In the genomic region with DNA sequence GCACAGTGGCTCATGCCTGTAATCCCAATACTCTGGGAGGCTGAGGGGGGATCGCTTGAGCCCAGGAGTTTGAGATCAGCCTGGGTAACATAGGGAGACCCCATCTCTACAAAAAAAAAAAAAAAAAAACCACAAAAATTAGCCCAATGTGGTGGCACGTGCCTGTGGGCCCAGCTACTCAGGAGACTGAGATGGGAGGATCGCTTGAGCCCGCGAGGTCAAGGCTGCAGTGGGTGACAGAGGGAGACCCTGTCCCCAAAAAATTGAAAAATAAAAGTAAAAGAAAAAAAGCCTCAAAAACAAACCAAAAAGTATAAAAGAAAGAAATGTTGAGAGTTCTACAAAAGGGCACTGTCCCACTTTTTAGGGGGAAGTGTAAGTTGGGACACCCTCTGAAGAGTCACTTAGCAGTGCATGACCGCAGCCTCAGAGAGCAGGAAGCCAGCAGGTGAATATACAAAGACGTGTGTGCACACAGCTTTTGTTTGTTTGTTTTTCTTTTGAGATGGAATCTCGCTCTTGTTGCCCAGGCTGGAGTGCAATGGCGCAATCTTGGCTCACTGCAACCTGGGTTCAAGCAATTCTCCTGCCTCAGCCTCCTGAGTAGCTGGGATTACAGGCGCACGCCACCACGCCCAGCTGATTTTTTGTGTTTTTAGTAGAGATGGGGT, we compare ENCODE assay signal across 1 cellular context.
TF ChIP-seq lines count a peak whose summit lies in the region.
"Not testable (repeated sequence)": the region's sequence is repeated elsewhere in the genome, so short reads cannot be mapped to it uniquely, and the experiment has no call there.

No MANE protein-coding gene starts in this region.

TF ChIP-seq in HepG2, 621 proteins besides CTCF, POLR2A, EP300 and RAD21 (continued from another document):
- TF ChIP-seq, protein P1, sequence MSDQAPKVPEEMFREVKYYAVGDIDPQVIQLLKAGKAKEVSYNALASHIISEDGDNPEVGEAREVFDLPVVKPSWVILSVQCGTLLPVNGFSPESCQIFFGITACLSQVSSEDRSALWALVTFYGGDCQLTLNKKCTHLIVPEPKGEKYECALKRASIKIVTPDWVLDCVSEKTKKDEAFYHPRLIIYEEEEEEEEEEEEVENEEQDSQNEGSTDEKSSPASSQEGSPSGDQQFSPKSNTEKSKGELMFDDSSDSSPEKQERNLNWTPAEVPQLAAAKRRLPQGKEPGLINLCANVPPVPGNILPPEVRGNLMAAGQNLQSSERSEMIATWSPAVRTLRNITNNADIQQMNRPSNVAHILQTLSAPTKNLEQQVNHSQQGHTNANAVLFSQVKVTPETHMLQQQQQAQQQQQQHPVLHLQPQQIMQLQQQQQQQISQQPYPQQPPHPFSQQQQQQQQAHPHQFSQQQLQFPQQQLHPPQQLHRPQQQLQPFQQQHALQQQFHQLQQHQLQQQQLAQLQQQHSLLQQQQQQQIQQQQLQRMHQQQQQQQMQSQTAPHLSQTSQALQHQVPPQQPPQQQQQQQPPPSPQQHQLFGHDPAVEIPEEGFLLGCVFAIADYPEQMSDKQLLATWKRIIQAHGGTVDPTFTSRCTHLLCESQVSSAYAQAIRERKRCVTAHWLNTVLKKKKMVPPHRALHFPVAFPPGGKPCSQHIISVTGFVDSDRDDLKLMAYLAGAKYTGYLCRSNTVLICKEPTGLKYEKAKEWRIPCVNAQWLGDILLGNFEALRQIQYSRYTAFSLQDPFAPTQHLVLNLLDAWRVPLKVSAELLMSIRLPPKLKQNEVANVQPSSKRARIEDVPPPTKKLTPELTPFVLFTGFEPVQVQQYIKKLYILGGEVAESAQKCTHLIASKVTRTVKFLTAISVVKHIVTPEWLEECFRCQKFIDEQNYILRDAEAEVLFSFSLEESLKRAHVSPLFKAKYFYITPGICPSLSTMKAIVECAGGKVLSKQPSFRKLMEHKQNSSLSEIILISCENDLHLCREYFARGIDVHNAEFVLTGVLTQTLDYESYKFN (CRISPR knock-in tag; conservative IDR thresholded peaks at IDR 0.05): peak; percentile 62; the same call in 1 of the 2 replicates
- not testable (repeated sequence) for TF ChIP-seq GABPA (IDR thresholded peaks at IDR 0.05; ENCODE audit: low read depth, low read length); FOXA1 (IDR thresholded peaks at IDR 0.05)
- TF ChIP-seq GABPA (CRISPR knock-in tag; IDR thresholded peaks at IDR 0.05; ENCODE audit: low read depth): peak; percentile 32; the same call in 1 of the 2 replicates
- peak; percentile 86 for TF ChIP-seq ZMYM3 (CRISPR knock-in tag; IDR thresholded peaks at IDR 0.05)
- 0 out of 2 replicates have a peak, but pooled peaks have one; percentile 17 for TF ChIP-seq ISL2 (CRISPR knock-in tag; IDR thresholded peaks at IDR 0.05)
- TF ChIP-seq DPF2 (CRISPR knock-in tag; IDR thresholded peaks at IDR 0.05; ENCODE audit: borderline replicate concordance, low read depth): peak; percentile 71
- peak; percentile 74 for TF ChIP-seq FOSL2 (CRISPR knock-in tag; IDR thresholded peaks at IDR 0.05)
- TF ChIP-seq HDAC2 (CRISPR knock-in tag; IDR thresholded peaks at IDR 0.05): peak; percentile 50; the same call in 1 of the 2 replicates
- TF ChIP-seq RXRB (CRISPR knock-in tag; IDR thresholded peaks at IDR 0.05; ENCODE audit: borderline replicate concordance): peak; percentile 38; the same call in 1 of the 2 replicates
- TF ChIP-seq GABPB1 (CRISPR knock-in tag; IDR thresholded peaks at IDR 0.05): peak; percentile 45
- 0 out of 2 replicates have a peak, but pooled peaks have one; percentile 25 for TF ChIP-seq BCL6 (CRISPR knock-in tag; IDR thresholded peaks at IDR 0.05)
- 0 out of 2 replicates have a peak, but pooled peaks have one; percentile 22 for TF ChIP-seq ZNF121 (CRISPR knock-in tag; IDR thresholded peaks at IDR 0.05)
- TF ChIP-seq, protein P2, sequence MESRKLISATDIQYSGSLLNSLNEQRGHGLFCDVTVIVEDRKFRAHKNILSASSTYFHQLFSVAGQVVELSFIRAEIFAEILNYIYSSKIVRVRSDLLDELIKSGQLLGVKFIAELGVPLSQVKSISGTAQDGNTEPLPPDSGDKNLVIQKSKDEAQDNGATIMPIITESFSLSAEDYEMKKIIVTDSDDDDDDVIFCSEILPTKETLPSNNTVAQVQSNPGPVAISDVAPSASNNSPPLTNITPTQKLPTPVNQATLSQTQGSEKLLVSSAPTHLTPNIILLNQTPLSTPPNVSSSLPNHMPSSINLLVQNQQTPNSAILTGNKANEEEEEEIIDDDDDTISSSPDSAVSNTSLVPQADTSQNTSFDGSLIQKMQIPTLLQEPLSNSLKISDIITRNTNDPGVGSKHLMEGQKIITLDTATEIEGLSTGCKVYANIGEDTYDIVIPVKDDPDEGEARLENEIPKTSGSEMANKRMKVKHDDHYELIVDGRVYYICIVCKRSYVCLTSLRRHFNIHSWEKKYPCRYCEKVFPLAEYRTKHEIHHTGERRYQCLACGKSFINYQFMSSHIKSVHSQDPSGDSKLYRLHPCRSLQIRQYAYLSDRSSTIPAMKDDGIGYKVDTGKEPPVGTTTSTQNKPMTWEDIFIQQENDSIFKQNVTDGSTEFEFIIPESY (CRISPR knock-in tag; IDR thresholded peaks at IDR 0.05): peak; percentile 77
- TF ChIP-seq HOXA3 (CRISPR knock-in tag; IDR thresholded peaks at IDR 0.05): peak; percentile 54; the same call in 1 of the 2 replicates
- TF ChIP-seq, protein P3, sequence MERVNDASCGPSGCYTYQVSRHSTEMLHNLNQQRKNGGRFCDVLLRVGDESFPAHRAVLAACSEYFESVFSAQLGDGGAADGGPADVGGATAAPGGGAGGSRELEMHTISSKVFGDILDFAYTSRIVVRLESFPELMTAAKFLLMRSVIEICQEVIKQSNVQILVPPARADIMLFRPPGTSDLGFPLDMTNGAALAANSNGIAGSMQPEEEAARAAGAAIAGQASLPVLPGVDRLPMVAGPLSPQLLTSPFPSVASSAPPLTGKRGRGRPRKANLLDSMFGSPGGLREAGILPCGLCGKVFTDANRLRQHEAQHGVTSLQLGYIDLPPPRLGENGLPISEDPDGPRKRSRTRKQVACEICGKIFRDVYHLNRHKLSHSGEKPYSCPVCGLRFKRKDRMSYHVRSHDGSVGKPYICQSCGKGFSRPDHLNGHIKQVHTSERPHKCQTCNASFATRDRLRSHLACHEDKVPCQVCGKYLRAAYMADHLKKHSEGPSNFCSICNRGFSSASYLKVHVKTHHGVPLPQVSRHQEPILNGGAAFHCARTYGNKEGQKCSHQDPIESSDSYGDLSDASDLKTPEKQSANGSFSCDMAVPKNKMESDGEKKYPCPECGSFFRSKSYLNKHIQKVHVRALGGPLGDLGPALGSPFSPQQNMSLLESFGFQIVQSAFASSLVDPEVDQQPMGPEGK (CRISPR knock-in tag; IDR thresholded peaks at IDR 0.05): peak; percentile 22; the same call in 1 of the 2 replicates
- peak; percentile 55; the same call in 1 of the 2 replicates for TF ChIP-seq ZNF614 (CRISPR knock-in tag; IDR thresholded peaks at IDR 0.05; ENCODE audit: borderline replicate concordance)
- peak; percentile 68; the same call in 1 of the 2 replicates for TF ChIP-seq FOXA1 (CRISPR knock-in tag; IDR thresholded peaks at IDR 0.05)
- TF ChIP-seq ERF (CRISPR knock-in tag; IDR thresholded peaks at IDR 0.05): peak; percentile 51; the same call in 1 of the 2 replicates
- 0 out of 2 replicates have a peak, but pooled peaks have one; percentile 42 for TF ChIP-seq ZNF350 (CRISPR knock-in tag; IDR thresholded peaks at IDR 0.05; ENCODE audit: borderline replicate concordance, low read depth)
- peak; percentile 69 for TF ChIP-seq ELF3 (CRISPR knock-in tag; IDR thresholded peaks at IDR 0.05)
